10 cellular contexts compared by ENCODE assay signal in the genomic region with DNA sequence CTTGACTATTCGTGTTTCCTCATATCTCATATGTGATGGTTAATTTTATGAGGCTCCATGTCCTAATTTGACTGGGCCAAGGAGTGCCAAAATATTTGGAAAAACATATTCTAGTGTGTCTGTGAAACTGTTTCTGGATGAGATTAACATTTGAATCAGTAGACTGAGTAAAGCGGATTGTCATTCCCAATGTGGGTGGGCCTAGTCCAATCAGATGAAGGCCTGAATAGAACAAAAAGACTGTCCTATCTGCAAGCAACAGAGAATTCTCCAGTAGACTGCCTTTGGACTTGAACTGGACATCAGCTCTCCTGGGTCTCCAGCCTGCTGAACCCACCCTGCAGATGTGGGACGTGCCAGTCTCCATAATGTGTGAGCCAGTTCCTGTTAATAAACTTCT. TPM values are rescaled to one million over a fixed set of nuclear protein-coding genes. Genes with fewer than 3 reads are reported as not detected.
"Had no signal": no experiment of that assay in that cellular context is flagged by ENCODE, and none has a peak within 500 bp of the region (broad histone marks: within the 10 kb centered on the region; RNA-seq: fewer than 3 reads in every experiment).

No MANE protein-coding gene starts in this region.

- H3K4me2 ChIP-seq: GM23338 had no signal

- H3K4me1 Mint-ChIP-seq: IgD-negative memory B cell had no signal

- H3K4me3 Mint-ChIP-seq: GM23338, H9, HFFc6, IgD-negative memory B cell had no signal

- H2AFZ ChIP-seq: GM23338 had no signal

- FAIRE-seq: H1, H54, HepG2 had no signal

- H3K4me3 ChIP-seq: GM23338 had no signal

- DNase-seq: H9, HCEC 1CT, HFFc6, KG1 had no signal

- H3K27me3 Mint-ChIP-seq: IgD-negative memory B cell had no signal

- H3K27ac Mint-ChIP-seq: GM23338, H9, HFFc6 had no signal

- H3K36me3 Mint-ChIP-seq: IgD-negative memory B cell had no signal

- ATAC-seq: GM23338, HepG2 had no signal

- H3K27ac ChIP-seq: HL-60 had no signal

- H3K9me3 Mint-ChIP-seq: IgD-negative memory B cell had no signal

RNA-seq across cellular contexts. Expression of a gene that starts 13.5 kb away (rescaled TPM):
- total RNA-seq: HFFc6 had no signal
